ENCODE assay signal across 8 cellular contexts in genomic region chr1:167601442-167602380, GRCh38. TPM values are rescaled to one million over a fixed set of nuclear protein-coding genes. Genes with fewer than 3 reads are reported as not detected.
DNase-seq lines count a peak whose midpoint lies in the region; ATAC-seq and TF ChIP-seq lines count a peak whose summit lies in the region.

No MANE protein-coding gene starts in this region.

- BruUV-seq in OCI-LY7 (replicated peaks; lab: Mats Ljungman, UMichigan) = no TSS peak

- peaks cover 18% of the 10 kb centered on the region; the same call in 1 of the 2 replicates for H3K79me2 ChIP-seq in OCI-LY7 (ENCODE audit: insufficient read depth, low read depth, low read length)

- H4K20me1 ChIP-seq in OCI-LY7 (ENCODE audit: insufficient read depth, low read length) = no peaks in the 10 kb centered on the region

- peaks cover 28% of the 10 kb centered on the region for H3K36me3 ChIP-seq in OCI-LY7 (ENCODE audit: insufficient read depth, low read length)

- TF ChIP-seq CTCF in OCI-LY7 (conservative IDR thresholded peaks at IDR 0.05; ENCODE audit: low read length) = no peak

- intact Hi-C loops in OCI-LY7 (cut with micrococcal nuclease; ENCODE audit: unreplicated experiment) = loop anchor here (1.0 to 5.0 kb wide), 5 partner anchors 16 to 379 kb away; partner anchors contain the start of gene POU2F1

- H3K27ac ChIP-seq in OCI-LY7 (ENCODE audit: low read depth, low read length, poor library complexity, severe bottlenecking) = peak overlapping the region; percentile 79

- peak overlapping the region; percentile 69 for H3K4me2 ChIP-seq in OCI-LY7 (ENCODE audit: low read length)

- peak overlapping the region; percentile 28 for H3K4me3 ChIP-seq in OCI-LY7 (ENCODE audit: low read depth, low read length, poor library complexity, severe bottlenecking)

- peaks cover 40% of the 10 kb centered on the region for H3K4me1 ChIP-seq in OCI-LY7 (ENCODE audit: insufficient read depth, low read length, poor library complexity, severe bottlenecking)

- peak overlapping the region; percentile 53; the same call in 1 of the 2 replicates for H2AFZ ChIP-seq in OCI-LY7 (ENCODE audit: low read length)

- no peaks in the 10 kb centered on the region for H3K9me2 ChIP-seq in OCI-LY7 (ENCODE audit: insufficient read depth, low read length)

- H3K9me3 ChIP-seq in OCI-LY7 (ENCODE audit: low read length) = peaks cover 7% of the 10 kb centered on the region; the same call in 1 of the 2 replicates

- DNase-seq in OCI-LY7 (ENCODE audit: low spot score) (peak; percentile 79), putamen (ENCODE audit: low spot score) (peak; percentile 39), NCI-H524 treated with DMSO at 0.1 percent for 48 hours (lab: John Stamatoyannopoulos, UW) (no peak), iPS-NIHi11 (ENCODE audit: low spot score) (no peak)

- POLR2A ChIA-PET in OCI-LY7 (lab: Charles Lee) = interaction anchor here (0.9 to 5.3 kb wide), 20 partner anchors 15 to 168 kb away, joined by 3 to 66 read pairs (median 6); partner anchors contain the start of gene CREG1

- CTCF ChIA-PET in OCI-LY7 (lab: Charles Lee; ENCODE audit: unreplicated experiment) = interaction anchor here (0.6 to 2.1 kb wide), 8 partner anchors 11 to 113 kb away, joined by 3 to 22 read pairs (median 5); no protein-coding TSS in a partner anchor

- ATAC-seq in GM18502 (IDR thresholded peaks at IDR 0.05; ENCODE audit: poor library complexity, unreplicated experiment) = peak; percentile 56
- ATAC-seq in esophagus mucosa = peak; percentile 61
- no peak for ATAC-seq in GM19397 (IDR thresholded peaks at IDR 0.05; ENCODE audit: unreplicated experiment)
- no peak for ATAC-seq in GM21423 (IDR thresholded peaks at IDR 0.05; ENCODE audit: unreplicated experiment)

RNA-seq across cellular contexts. Expression of gene RCSD1, which starts 28.3 kb away (rescaled TPM):
- total RNA-seq in OCI-LY7 (2014; rRNA removed; shearing (Covaris generic)) = 164 and 186 TPM in 2 replicates
- 161 and 180 TPM in 2 replicates for total RNA-seq in OCI-LY7 (2022)
- 2.4 TPM for total RNA-seq in esophagus mucosa

RNA-seq across cellular contexts. Expression of gene CREG1, which starts 48.1 kb away (rescaled TPM):
- 36.0 and 52.2 TPM in 2 replicates for total RNA-seq in OCI-LY7 (2014; rRNA removed; shearing (Covaris generic))
- total RNA-seq in OCI-LY7 (2022) = 40.4 and 45.9 TPM in 2 replicates
- total RNA-seq in esophagus mucosa = 61.8 TPM

Comparison
In these comparisons a context has a peak if more than half of its experiments do, and no peak if none do; other contexts are left out.
1. ATAC-seq: peak in GM18502 (single experiment) and esophagus mucosa (single experiment); none in GM19397 (single experiment) and GM21423 (single experiment).
2. DNase-seq: peak in OCI-LY7 (single experiment) and putamen (single experiment); none in NCI-H524 treated with DMSO at 0.1 percent for 48 hours (single experiment) and iPS-NIHi11 (single experiment).
3. RNA of gene RCSD1, which starts 28.3 kb away (total RNA-seq): 161 to 186 TPM in OCI-LY7; 2.4 TPM in esophagus mucosa (single experiment); every median in the first group is over 10 times any median in the second.